ENCODE assay signal across 1 cellular context in genomic region chr1:23111600-23112535, GRCh38.
A peak's percentile ranks its signal among the peaks of the same experiment; 100 is the strongest.
TF ChIP-seq lines count a peak whose summit lies in the region.

No MANE protein-coding gene starts in this region.

TF ChIP-seq in K562, 482 proteins besides CTCF, POLR2A, EP300 and RAD21 (continued from another document and continues in another):
- TF ChIP-seq PKNOX1 (IDR thresholded peaks at IDR 0.05): no peak
- TF ChIP-seq ELF1 (tag; IDR thresholded peaks at IDR 0.05): no peak
- TF ChIP-seq ZNF165 (CRISPR knock-in tag; IDR thresholded peaks at IDR 0.05; ENCODE audit: borderline replicate concordance): no peak
- no peak for TF ChIP-seq DIDO1 (tag; IDR thresholded peaks at IDR 0.05; ENCODE audit: low read depth)
- 0 out of 2 replicates have a peak, but pooled peaks have one; percentile 53 for TF ChIP-seq KDM2B (CRISPR knock-in tag; IDR thresholded peaks at IDR 0.05)
- TF ChIP-seq, protein P1, sequence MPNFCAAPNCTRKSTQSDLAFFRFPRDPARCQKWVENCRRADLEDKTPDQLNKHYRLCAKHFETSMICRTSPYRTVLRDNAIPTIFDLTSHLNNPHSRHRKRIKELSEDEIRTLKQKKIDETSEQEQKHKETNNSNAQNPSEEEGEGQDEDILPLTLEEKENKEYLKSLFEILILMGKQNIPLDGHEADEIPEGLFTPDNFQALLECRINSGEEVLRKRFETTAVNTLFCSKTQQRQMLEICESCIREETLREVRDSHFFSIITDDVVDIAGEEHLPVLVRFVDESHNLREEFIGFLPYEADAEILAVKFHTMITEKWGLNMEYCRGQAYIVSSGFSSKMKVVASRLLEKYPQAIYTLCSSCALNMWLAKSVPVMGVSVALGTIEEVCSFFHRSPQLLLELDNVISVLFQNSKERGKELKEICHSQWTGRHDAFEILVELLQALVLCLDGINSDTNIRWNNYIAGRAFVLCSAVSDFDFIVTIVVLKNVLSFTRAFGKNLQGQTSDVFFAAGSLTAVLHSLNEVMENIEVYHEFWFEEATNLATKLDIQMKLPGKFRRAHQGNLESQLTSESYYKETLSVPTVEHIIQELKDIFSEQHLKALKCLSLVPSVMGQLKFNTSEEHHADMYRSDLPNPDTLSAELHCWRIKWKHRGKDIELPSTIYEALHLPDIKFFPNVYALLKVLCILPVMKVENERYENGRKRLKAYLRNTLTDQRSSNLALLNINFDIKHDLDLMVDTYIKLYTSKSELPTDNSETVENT (CRISPR knock-in tag; IDR thresholded peaks at IDR 0.05): no peak
- TF ChIP-seq, protein P2, sequence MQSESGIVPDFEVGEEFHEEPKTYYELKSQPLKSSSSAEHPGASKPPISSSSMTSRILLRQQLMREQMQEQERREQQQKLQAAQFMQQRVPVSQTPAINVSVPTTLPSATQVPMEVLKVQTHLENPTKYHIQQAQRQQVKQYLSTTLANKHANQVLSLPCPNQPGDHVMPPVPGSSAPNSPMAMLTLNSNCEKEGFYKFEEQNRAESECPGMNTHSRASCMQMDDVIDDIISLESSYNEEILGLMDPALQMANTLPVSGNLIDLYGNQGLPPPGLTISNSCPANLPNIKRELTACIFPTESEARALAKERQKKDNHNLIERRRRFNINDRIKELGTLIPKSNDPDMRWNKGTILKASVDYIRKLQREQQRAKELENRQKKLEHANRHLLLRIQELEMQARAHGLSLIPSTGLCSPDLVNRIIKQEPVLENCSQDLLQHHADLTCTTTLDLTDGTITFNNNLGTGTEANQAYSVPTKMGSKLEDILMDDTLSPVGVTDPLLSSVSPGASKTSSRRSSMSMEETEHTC (IDR thresholded peaks at IDR 0.05): no peak
- no peak for TF ChIP-seq JUN (IDR thresholded peaks at IDR 0.05; ENCODE audit: borderline replicate concordance, low read depth, low read length)
- no peak for TF ChIP-seq JUN (CRISPR knock-in tag; IDR thresholded peaks at IDR 0.05; ENCODE audit: borderline replicate concordance)
- TF ChIP-seq ZNF282 (CRISPR knock-in tag; IDR thresholded peaks at IDR 0.05): no peak
- TF ChIP-seq GATA2 (CRISPR knock-in tag; IDR thresholded peaks at IDR 0.05): no peak
- TF ChIP-seq, protein P3, sequence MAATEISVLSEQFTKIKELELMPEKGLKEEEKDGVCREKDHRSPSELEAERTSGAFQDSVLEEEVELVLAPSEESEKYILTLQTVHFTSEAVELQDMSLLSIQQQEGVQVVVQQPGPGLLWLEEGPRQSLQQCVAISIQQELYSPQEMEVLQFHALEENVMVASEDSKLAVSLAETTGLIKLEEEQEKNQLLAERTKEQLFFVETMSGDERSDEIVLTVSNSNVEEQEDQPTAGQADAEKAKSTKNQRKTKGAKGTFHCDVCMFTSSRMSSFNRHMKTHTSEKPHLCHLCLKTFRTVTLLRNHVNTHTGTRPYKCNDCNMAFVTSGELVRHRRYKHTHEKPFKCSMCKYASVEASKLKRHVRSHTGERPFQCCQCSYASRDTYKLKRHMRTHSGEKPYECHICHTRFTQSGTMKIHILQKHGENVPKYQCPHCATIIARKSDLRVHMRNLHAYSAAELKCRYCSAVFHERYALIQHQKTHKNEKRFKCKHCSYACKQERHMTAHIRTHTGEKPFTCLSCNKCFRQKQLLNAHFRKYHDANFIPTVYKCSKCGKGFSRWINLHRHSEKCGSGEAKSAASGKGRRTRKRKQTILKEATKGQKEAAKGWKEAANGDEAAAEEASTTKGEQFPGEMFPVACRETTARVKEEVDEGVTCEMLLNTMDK (IDR thresholded peaks at IDR 0.05; ENCODE audit: borderline replicate concordance, insufficient read depth, low read depth, low read length, poor library complexity, severe bottlenecking): no peak
- no peak for TF ChIP-seq PHB2 (IDR thresholded peaks at IDR 0.05; ENCODE audit: low read depth)
- no peak for TF ChIP-seq SIN3B (IDR thresholded peaks at IDR 0.05; ENCODE audit: low read depth)
- no peak for TF ChIP-seq SMARCE1 (IDR thresholded peaks at IDR 0.05)
- TF ChIP-seq MEF2D (tag; conservative IDR thresholded peaks at IDR 0.05; ENCODE audit: low read depth): no peak
- no peak for TF ChIP-seq KAT2B (IDR thresholded peaks at IDR 0.05; ENCODE audit: low read depth, low read length)
- peak; percentile 75; the same call in 1 of the 2 replicates for TF ChIP-seq SPI1 (IDR thresholded peaks at IDR 0.05; ENCODE audit: borderline replicate concordance, low read depth, low read length)
- no peak for TF ChIP-seq ZBTB12 (CRISPR knock-in tag; IDR thresholded peaks at IDR 0.05)
- TF ChIP-seq, protein P4, sequence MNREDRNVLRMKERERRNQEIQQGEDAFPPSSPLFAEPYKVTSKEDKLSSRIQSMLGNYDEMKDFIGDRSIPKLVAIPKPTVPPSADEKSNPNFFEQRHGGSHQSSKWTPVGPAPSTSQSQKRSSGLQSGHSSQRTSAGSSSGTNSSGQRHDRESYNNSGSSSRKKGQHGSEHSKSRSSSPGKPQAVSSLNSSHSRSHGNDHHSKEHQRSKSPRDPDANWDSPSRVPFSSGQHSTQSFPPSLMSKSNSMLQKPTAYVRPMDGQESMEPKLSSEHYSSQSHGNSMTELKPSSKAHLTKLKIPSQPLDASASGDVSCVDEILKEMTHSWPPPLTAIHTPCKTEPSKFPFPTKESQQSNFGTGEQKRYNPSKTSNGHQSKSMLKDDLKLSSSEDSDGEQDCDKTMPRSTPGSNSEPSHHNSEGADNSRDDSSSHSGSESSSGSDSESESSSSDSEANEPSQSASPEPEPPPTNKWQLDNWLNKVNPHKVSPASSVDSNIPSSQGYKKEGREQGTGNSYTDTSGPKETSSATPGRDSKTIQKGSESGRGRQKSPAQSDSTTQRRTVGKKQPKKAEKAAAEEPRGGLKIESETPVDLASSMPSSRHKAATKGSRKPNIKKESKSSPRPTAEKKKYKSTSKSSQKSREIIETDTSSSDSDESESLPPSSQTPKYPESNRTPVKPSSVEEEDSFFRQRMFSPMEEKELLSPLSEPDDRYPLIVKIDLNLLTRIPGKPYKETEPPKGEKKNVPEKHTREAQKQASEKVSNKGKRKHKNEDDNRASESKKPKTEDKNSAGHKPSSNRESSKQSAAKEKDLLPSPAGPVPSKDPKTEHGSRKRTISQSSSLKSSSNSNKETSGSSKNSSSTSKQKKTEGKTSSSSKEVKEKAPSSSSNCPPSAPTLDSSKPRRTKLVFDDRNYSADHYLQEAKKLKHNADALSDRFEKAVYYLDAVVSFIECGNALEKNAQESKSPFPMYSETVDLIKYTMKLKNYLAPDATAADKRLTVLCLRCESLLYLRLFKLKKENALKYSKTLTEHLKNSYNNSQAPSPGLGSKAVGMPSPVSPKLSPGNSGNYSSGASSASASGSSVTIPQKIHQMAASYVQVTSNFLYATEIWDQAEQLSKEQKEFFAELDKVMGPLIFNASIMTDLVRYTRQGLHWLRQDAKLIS (CRISPR knock-in tag; IDR thresholded peaks at IDR 0.05): no peak
- no peak for TF ChIP-seq ETS1 (conservative IDR thresholded peaks at IDR 0.05; ENCODE audit: control insufficient read depth, low read depth, low read length)
- TF ChIP-seq KDM1A (IDR thresholded peaks at IDR 0.05): peak; percentile 20 to 40; a peak in 1 of 4 replicates
- TF ChIP-seq CSDE1 (IDR thresholded peaks at IDR 0.05): no peak
- no peak for TF ChIP-seq ZNF232 (CRISPR knock-in tag; IDR thresholded peaks at IDR 0.05)
- TF ChIP-seq MAFG (tag; conservative IDR thresholded peaks at IDR 0.05): peak; percentile 35; the same call in 1 of the 2 replicates
- TF ChIP-seq RHOXF2B (CRISPR knock-in tag; conservative IDR thresholded peaks at IDR 0.05): no peak
- no peak for TF ChIP-seq ZSCAN32 (CRISPR knock-in tag; IDR thresholded peaks at IDR 0.05)
- no peak for TF ChIP-seq ZNF23 (CRISPR knock-in tag; IDR thresholded peaks at IDR 0.05)
- TF ChIP-seq CBX3 (IDR thresholded peaks at IDR 0.05; ENCODE audit: borderline replicate concordance in 1 of 2, low read length in 2 of 2): no peak
- TF ChIP-seq ARID1B (IDR thresholded peaks at IDR 0.05): 0 out of 2 replicates have a peak, but pooled peaks have one; percentile 12
- TF ChIP-seq YBX1 (IDR thresholded peaks at IDR 0.05): no peak
- no peak for TF ChIP-seq ZFX (CRISPR knock-in tag; IDR thresholded peaks at IDR 0.05)
- TF ChIP-seq HLTF (IDR thresholded peaks at IDR 0.05): no peak
- TF ChIP-seq ZNF764 (CRISPR knock-in tag; IDR thresholded peaks at IDR 0.05; ENCODE audit: low read depth): no peak
- no peak for TF ChIP-seq SAFB (IDR thresholded peaks at IDR 0.05; ENCODE audit: borderline replicate concordance, low read depth, low read length)
- TF ChIP-seq, protein P5, sequence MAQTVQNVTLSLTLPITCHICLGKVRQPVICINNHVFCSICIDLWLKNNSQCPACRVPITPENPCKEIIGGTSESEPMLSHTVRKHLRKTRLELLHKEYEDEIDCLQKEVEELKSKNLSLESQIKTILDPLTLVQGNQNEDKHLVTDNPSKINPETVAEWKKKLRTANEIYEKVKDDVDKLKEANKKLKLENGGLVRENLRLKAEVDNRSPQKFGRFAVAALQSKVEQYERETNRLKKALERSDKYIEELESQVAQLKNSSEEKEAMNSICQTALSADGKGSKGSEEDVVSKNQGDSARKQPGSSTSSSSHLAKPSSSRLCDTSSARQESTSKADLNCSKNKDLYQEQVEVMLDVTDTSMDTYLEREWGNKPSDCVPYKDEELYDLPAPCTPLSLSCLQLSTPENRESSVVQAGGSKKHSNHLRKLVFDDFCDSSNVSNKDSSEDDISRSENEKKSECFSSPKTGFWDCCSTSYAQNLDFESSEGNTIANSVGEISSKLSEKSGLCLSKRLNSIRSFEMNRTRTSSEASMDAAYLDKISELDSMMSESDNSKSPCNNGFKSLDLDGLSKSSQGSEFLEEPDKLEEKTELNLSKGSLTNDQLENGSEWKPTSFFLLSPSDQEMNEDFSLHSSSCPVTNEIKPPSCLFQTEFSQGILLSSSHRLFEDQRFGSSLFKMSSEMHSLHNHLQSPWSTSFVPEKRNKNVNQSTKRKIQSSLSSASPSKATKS (CRISPR knock-in tag; IDR thresholded peaks at IDR 0.05): no peak
- TF ChIP-seq TAF7 (tag; IDR thresholded peaks at IDR 0.05): no peak
- no peak for TF ChIP-seq ATF3 (IDR thresholded peaks at IDR 0.05)
- TF ChIP-seq ATF3 (CRISPR knock-in tag; conservative IDR thresholded peaks at IDR 0.05): no peak
- no peak for TF ChIP-seq ZNF174 (CRISPR knock-in tag; IDR thresholded peaks at IDR 0.05)
- TF ChIP-seq CREBBP (IDR thresholded peaks at IDR 0.05; ENCODE audit: low read depth, low read length): no peak
- no peak for TF ChIP-seq ZNF280B (CRISPR knock-in tag; IDR thresholded peaks at IDR 0.05)
- TF ChIP-seq GATAD2B (IDR thresholded peaks at IDR 0.05; ENCODE audit: borderline replicate concordance): no peak
- no peak for TF ChIP-seq ZNF75A (CRISPR knock-in tag; IDR thresholded peaks at IDR 0.05)
- TF ChIP-seq ZNF263 (CRISPR knock-in tag; IDR thresholded peaks at IDR 0.05; ENCODE audit: borderline replicate concordance): no peak
- no peak for TF ChIP-seq RCOR1 (IDR thresholded peaks at IDR 0.05; ENCODE audit: borderline replicate concordance in 1 of 2, low read depth in 2 of 2, low read length in 2 of 2)
- TF ChIP-seq RBM22 (IDR thresholded peaks at IDR 0.05; ENCODE audit: low read depth, low read length, poor library complexity, severe bottlenecking): no peak
- TF ChIP-seq SRSF9 (IDR thresholded peaks at IDR 0.05; ENCODE audit: borderline replicate concordance, low read depth, low read length): no peak
- TF ChIP-seq STAG1 (CRISPR knock-in tag; IDR thresholded peaks at IDR 0.05; ENCODE audit: borderline replicate concordance): no peak
- TF ChIP-seq ZNF316 (IDR thresholded peaks at IDR 0.05): peak; percentile 73
- TF ChIP-seq C11orf30 (IDR thresholded peaks at IDR 0.05; ENCODE audit: low read depth): peak; percentile 63
